ENCODE assay signal across 9 cellular contexts in the genomic region with DNA sequence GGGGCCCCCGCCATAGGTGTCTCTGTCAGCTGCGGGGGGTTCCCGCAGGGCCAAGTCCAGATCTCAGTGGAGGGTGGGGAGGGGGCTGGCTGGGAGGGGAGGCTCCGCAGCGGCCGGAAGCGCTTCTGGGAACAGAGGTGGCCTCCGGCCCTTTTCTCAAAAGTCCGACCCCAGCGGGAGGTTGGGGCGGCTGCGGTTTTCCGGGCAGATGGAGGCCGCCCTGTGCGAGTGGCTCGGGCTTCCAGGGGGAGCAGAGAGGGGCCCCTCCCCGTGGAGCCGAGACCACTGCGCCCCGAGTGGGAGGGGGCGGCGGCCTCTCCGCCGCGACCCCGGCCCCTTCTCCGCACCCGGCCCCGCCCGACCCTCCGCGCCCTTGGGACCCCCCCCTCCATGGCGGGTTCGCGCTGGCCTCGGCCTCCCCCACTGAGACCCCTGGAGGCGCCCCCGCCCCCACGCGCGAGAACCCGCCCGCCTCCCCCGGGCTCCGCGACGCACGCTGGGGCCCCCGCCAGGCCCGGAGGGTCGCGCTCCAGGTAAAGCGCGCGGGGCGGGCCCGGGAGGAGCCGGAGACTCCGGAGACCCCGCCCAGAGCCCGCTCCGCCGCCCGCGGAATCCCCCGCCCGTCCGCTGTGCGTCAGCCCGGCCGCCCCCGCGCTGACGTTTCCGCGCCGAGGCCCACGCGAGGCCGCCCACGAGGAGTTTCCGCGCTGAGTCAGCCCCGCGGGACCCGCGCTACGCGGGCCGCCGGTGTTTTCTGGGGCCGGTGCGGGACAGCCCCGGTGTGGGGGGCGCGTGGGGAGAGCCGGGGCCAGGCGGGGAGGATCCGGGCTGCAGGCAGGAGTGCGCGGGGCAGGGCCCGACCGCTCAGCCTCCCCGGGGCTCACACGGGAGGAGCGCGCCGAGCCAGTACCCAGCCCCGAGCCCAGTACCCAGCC. TPM values are rescaled to one million over a fixed set of nuclear protein-coding genes. Genes with fewer than 3 reads are reported as not detected.
DNase-seq lines count a peak whose midpoint lies in the region; ATAC-seq, FAIRE-seq and TF ChIP-seq lines count a peak whose summit lies in the region.
"Had no signal": no experiment of that assay in that cellular context is flagged by ENCODE, and none has a peak within 500 bp of the region (broad histone marks: within the 10 kb centered on the region; RNA-seq: fewer than 3 reads in every experiment).

No MANE protein-coding gene starts in this region.

- DNase-seq in NCI-H510A treated with DMSO at 0.1 percent for 48 hours (lab: John Stamatoyannopoulos, UW) (peak; percentile 36), fibroblast of villous mesenchyme (ENCODE audit: low read depth) (peak; percentile 37), progenitor cell of endocrine pancreas (ENCODE audit: low spot score, unreplicated experiment) (no peak), urothelium cell line (ENCODE audit: low spot score) (peak; percentile 76), NCI-H446 (lab: John Stamatoyannopoulos, UW) (no peak), DMS153 (lab: John Stamatoyannopoulos, UW) (no peak)
- DNase-seq in activated T-cell treated with anti-CD3 and anti-CD28 coated beads, Interleukin-2, amount 50 U/mL, for 24 hours, result peak; percentile 96

- peak overlapping the region; percentile 85 for H3K27ac Mint-ChIP-seq in activated T-cell treated with anti-CD3 and anti-CD28 coated beads, Interleukin-2, amount 50 U/mL, for 24 hours
- H3K27ac Mint-ChIP-seq in progenitor cell of endocrine pancreas, result no peak overlapping the region

- peak; percentile 72 for ATAC-seq in GM19463 (IDR thresholded peaks at IDR 0.05; ENCODE audit: unreplicated experiment)

- peak overlapping the region; percentile 47 for H3K4me3 ChIP-seq in fibroblast of villous mesenchyme (ENCODE audit: low read depth, low read length)

- peaks cover 18% of the 10 kb centered on the region for H3K4me1 Mint-ChIP-seq in activated T-cell treated with anti-CD3 and anti-CD28 coated beads, Interleukin-2, amount 50 U/mL, for 24 hours (ENCODE audit: low read depth)
- peaks cover 2% of the 10 kb centered on the region for H3K4me1 Mint-ChIP-seq in progenitor cell of endocrine pancreas (ENCODE audit: low read depth)

- no peaks in the 10 kb centered on the region for H3K9me3 Mint-ChIP-seq in activated T-cell treated with anti-CD3 and anti-CD28 coated beads, Interleukin-2, amount 50 U/mL, for 24 hours
- no peaks in the 10 kb centered on the region for H3K9me3 Mint-ChIP-seq in progenitor cell of endocrine pancreas (ENCODE audit: low read depth)

- TF ChIP-seq CTCF in fibroblast of villous mesenchyme (IDR thresholded peaks at IDR 0.05; ENCODE audit: insufficient read depth, low read depth, low read length), result no peak
- TF ChIP-seq CTCF in progenitor cell of endocrine pancreas (IDR thresholded peaks at IDR 0.05; ENCODE audit: unreplicated experiment), result no peak

- peaks cover 10% of the 10 kb centered on the region for H3K36me3 Mint-ChIP-seq in activated T-cell treated with anti-CD3 and anti-CD28 coated beads, Interleukin-2, amount 50 U/mL, for 24 hours (ENCODE audit: low read depth)
- no peaks in the 10 kb centered on the region for H3K36me3 Mint-ChIP-seq in progenitor cell of endocrine pancreas (ENCODE audit: insufficient read depth)

- no peak for FAIRE-seq in urothelium cell line (lab: Jason Lieb, UNC)
- FAIRE-seq: colon had no signal

- H3K27me3 Mint-ChIP-seq in activated T-cell treated with anti-CD3 and anti-CD28 coated beads, Interleukin-2, amount 50 U/mL, for 24 hours, result no peaks in the 10 kb centered on the region
- H3K27me3 Mint-ChIP-seq in progenitor cell of endocrine pancreas, result peaks cover 4% of the 10 kb centered on the region

- peak overlapping the region; percentile 60 for H3K4me3 Mint-ChIP-seq in activated T-cell treated with anti-CD3 and anti-CD28 coated beads, Interleukin-2, amount 50 U/mL, for 24 hours
- peak overlapping the region; percentile 44 for H3K4me3 Mint-ChIP-seq in progenitor cell of endocrine pancreas (ENCODE audit: low read depth)

RNA-seq across cellular contexts. Expression of a gene that starts 5.2 kb away (rescaled TPM):
- total RNA-seq in fibroblast of villous mesenchyme (not detected in 2 replicates), progenitor cell of endocrine pancreas (0.48 TPM in 1 of 2 replicates, not detected in the other)

RNA-seq across cellular contexts. Expression of a gene that starts 12.8 kb away (rescaled TPM):
- total RNA-seq in fibroblast of villous mesenchyme (0.32 and 0.43 TPM in 2 replicates), progenitor cell of endocrine pancreas (0.33 and 0.38 TPM in 2 replicates)

RNA-seq across cellular contexts. Expression of a gene that starts 27.5 kb away (rescaled TPM):
- total RNA-seq in fibroblast of villous mesenchyme, result not detected in 2 replicates
- 5.0 and 5.5 TPM in 2 replicates for total RNA-seq in progenitor cell of endocrine pancreas

RNA-seq across cellular contexts. Expression of a gene that starts 30.7 kb away (rescaled TPM):
- total RNA-seq in fibroblast of villous mesenchyme, result 88.9 and 99.9 TPM in 2 replicates
- 103 and 107 TPM in 2 replicates for total RNA-seq in progenitor cell of endocrine pancreas

RNA-seq across cellular contexts. Expression of a gene that starts 30.9 kb away (rescaled TPM):
- total RNA-seq in fibroblast of villous mesenchyme (25.0 and 30.3 TPM in 2 replicates), progenitor cell of endocrine pancreas (31.7 and 31.9 TPM in 2 replicates)

Comparison
In these comparisons a context has a peak if more than half of its experiments do, and no peak if none do; other contexts are left out.
1. DNase-seq: peak in NCI-H510A treated with DMSO at 0.1 percent for 48 hours (single experiment), activated T-cell treated with anti-CD3 and anti-CD28 coated beads, Interleukin-2, amount 50 U/mL, for 24 hours (single experiment), fibroblast of villous mesenchyme (single experiment) and urothelium cell line (single experiment); none in progenitor cell of endocrine pancreas (single experiment), NCI-H446 (0 of 2) and DMS153 (single experiment).